In genomic region chr3:178382388-178383061, GRCh38 we compare ENCODE assay signal across 1 cellular context.
TF ChIP-seq lines count a peak whose summit lies in the region.

No MANE protein-coding gene starts in this region.

TF ChIP-seq in IMR-90, 13 proteins besides CTCF, POLR2A, EP300 and RAD21:
- TF ChIP-seq USF2 (IDR thresholded peaks at IDR 0.05; ENCODE audit: low read depth, low read length), result no peak
- no peak for TF ChIP-seq NFE2L2 (IDR thresholded peaks at IDR 0.05; ENCODE audit: low read depth, low read length)
- TF ChIP-seq CEBPB (IDR thresholded peaks at IDR 0.05; ENCODE audit: low read depth, low read length), result peak; percentile 97
- TF ChIP-seq BHLHE40 (IDR thresholded peaks at IDR 0.05; ENCODE audit: low read depth, low read length), result no peak
- TF ChIP-seq RFX5 (IDR thresholded peaks at IDR 0.05; ENCODE audit: low read depth, low read length), result no peak
- TF ChIP-seq CHD1 (IDR thresholded peaks at IDR 0.05; ENCODE audit: low read depth, low read length), result no peak
- no peak for TF ChIP-seq RCOR1 (IDR thresholded peaks at IDR 0.05; ENCODE audit: insufficient replicate concordance, low read length)
- no peak for TF ChIP-seq ELK1 (IDR thresholded peaks at IDR 0.05; ENCODE audit: borderline replicate concordance, low read depth, low read length)
- TF ChIP-seq MAFK (IDR thresholded peaks at IDR 0.05; ENCODE audit: low read depth, low read length), result peak; percentile 14; the same call in 1 of the 2 replicates
- no peak for TF ChIP-seq MAZ (IDR thresholded peaks at IDR 0.05; ENCODE audit: borderline replicate concordance, low read depth, low read length)
- peak; percentile 1; the same call in 1 of the 2 replicates for TF ChIP-seq SMC3 (IDR thresholded peaks at IDR 0.05; ENCODE audit: low read depth, low read length)
